In genomic region chr19:49676136-49676689, GRCh38 we compare ENCODE assay signal across 8 cellular contexts. TPM values are rescaled to one million over a fixed set of nuclear protein-coding genes. Genes with fewer than 3 reads are reported as not detected.
DNase-seq lines count a peak whose midpoint lies in the region; ATAC-seq and TF ChIP-seq lines count a peak whose summit lies in the region.

No MANE protein-coding gene starts in this region.

- peak overlapping the region; percentile 73 for H3K9ac ChIP-seq in KMS-11

- H3K9me3 ChIP-seq in Peyer's patch = no peaks in the 10 kb centered on the region

- H3K27me3 ChIP-seq in KMS-11 (ENCODE audit: insufficient read depth, low read depth) (no peaks in the 10 kb centered on the region), Peyer's patch (no peaks in the 10 kb centered on the region)

- peak overlapping the region; percentile 59 for H3K4me2 ChIP-seq in KMS-11

- H3K36me3 ChIP-seq in KMS-11 (ENCODE audit: insufficient read depth) = no peaks in the 10 kb centered on the region; the same call in 1 of the 2 replicates
- H3K36me3 ChIP-seq in Peyer's patch = peaks cover 0 to 4% (median 0%) of the 10 kb centered on the region in 3 donors

- TF ChIP-seq CTCF in KMS-11 (conservative IDR thresholded peaks at IDR 0.05; ENCODE audit: low read depth, low read length) (no peak), Peyer's patch (IDR thresholded peaks at IDR 0.05) (no peak), cardiac fibroblast (IDR thresholded peaks at IDR 0.05; ENCODE audit: low read depth, low read length) (no peak)

- peaks cover 42% of the 10 kb centered on the region for H3K79me2 ChIP-seq in KMS-11 (ENCODE audit: insufficient read depth, low read depth)

- TF ChIP-seq POLR2A in Peyer's patch (IDR thresholded peaks at IDR 0.05) = peak in 1 of 2 donors; percentile 66

- DNase-seq in D341Med (ENCODE audit: low spot score) (peak; percentile 79), Peyer's patch (peak; percentile 81 to 93 (median 89)), cardiac fibroblast (ENCODE audit: low read depth in 2 of 2) (peak; percentile 97 to 98), iris pigment epithelial cell (ENCODE audit: low read depth) (peak; percentile 95)
- peak; percentile 36 to 48 for DNase-seq in stimulated activated CD4-positive, alpha-beta T cell treated with anti-CD3 and anti-CD28 coated beads, Interleukin-4, amount 100 ng/mL, for 4 hours

- ATAC-seq in GM19452 (IDR thresholded peaks at IDR 0.05; ENCODE audit: unreplicated experiment) (peak; percentile 25), GM19023 (IDR thresholded peaks at IDR 0.05; ENCODE audit: unreplicated experiment) (no peak)

- H3K4me3 ChIP-seq in KMS-11 (IDR thresholded peaks at IDR 0.05; ENCODE audit: insufficient read depth, low read depth, low read length) (no peak overlapping the region), Peyer's patch (peak overlapping the region; percentile 38 to 80 (median 56)), cardiac fibroblast (replicated peaks in 1 of 2; ENCODE audit: low read depth in 2 of 2, low read length in 2 of 2) (peak overlapping the region; percentile 35 to 43)

- H2AFZ ChIP-seq in KMS-11 (ENCODE audit: low read depth) = peak overlapping the region; percentile 56

- H3K27ac ChIP-seq in KMS-11 (peak overlapping the region; percentile 94), Peyer's patch (peak overlapping the region; percentile 85 to 94 (median 86))

- H3K4me1 ChIP-seq in KMS-11 (ENCODE audit: low read depth, poor library complexity, severe bottlenecking) = peaks cover 40% of the 10 kb centered on the region
- H3K4me1 ChIP-seq in Peyer's patch = peaks cover 0 to 46% (median 21%) of the 10 kb centered on the region in 4 donors

- peaks cover 8% of the 10 kb centered on the region; the same call in 1 of the 2 replicates for H4K20me1 ChIP-seq in KMS-11 (ENCODE audit: insufficient read depth)

RNA-seq across cellular contexts. Expression of gene PRMT1, which starts 0.9 kb away (rescaled TPM):
- total RNA-seq in Peyer's patch = 100 to 1,000 TPM in 1 of 4 donors, 10 to 100 TPM in 3; 46.9 to 185 (median 80.0) TPM

RNA-seq across cellular contexts. Expression of gene BCL2L12, which starts 10.5 kb away (rescaled TPM):
- 10 to 100 TPM in 3 of 4 donors, 1 to 10 TPM in 1; 5.3 to 28.9 (median 12.2) TPM for total RNA-seq in Peyer's patch

RNA-seq across cellular contexts. Expression of gene IRF3, which starts 10.6 kb away (rescaled TPM):
- total RNA-seq in Peyer's patch = 100 to 1,000 TPM in 3 of 4 donors, 10 to 100 TPM in 1; 98.6 to 131 (median 120) TPM

RNA-seq across cellular contexts. Expression of gene ADM5, which starts 13.2 kb away (rescaled TPM):
- total RNA-seq in Peyer's patch = 1 to 10 TPM in 2 of 4 donors, not detected in 2; 4.4 to 9.1 TPM

RNA-seq across cellular contexts. Expression of gene CPT1C, which starts 14.7 kb away (rescaled TPM):
- 10 to 100 TPM in 1 of 4 donors, 1 to 10 TPM in 2, not detected in 1; 3.0 to 12.4 (median 5.6) TPM for total RNA-seq in Peyer's patch

Comparison
In these comparisons a context has a peak if more than half of its experiments do, and no peak if none do; other contexts are left out.
1. DNase-seq: peak in every context shown above with its lines; median percentile 98 in cardiac fibroblast; 95 in iris pigment epithelial cell; 89 in Peyer's patch; 79 in D341Med; 42 in stimulated activated CD4-positive, alpha-beta T cell treated with anti-CD3 and anti-CD28 coated beads, Interleukin-4, amount 100 ng/mL, for 4 hours.